ENCODE assay signal across 1 cellular context in the genomic region with DNA sequence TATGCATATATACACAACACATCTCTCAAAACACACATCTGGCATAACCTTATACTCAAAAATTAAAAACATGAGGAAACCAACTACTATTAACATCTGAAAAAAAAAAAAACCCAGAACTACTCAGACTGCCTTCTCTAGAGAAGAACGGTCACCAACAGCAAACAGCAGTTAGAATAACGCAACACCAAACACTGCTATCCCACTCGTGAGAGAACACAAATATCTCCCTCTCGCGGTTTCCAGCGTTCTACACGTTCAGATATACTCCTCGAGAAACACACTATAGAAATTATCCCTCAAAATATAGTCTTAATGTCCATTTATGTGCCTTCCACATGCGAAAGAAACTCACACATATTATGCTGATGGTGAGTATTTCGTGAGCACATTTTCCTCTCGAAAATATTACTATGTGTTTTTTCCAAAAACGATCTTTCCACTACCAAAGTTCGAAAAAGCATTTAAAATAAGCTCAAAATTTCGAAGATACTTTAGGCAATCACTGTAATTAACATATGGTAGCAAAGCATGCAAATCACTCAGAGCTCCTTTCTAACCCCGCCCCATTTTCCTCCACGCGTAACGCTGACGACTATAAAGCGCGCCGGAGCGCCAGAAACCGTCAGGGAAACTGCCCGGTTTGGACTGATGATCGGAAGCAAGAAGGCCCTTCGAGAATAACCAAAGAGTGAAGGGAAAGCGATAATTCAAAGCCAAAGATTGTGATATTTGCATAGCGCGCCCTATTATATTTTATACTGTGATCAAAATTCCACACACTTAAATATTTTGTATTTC.
TF ChIP-seq lines count a peak whose summit lies in the region.

No MANE protein-coding gene starts in this region.

TF ChIP-seq in GM12878, 131 proteins besides CTCF, POLR2A, EP300 and RAD21 (continued from another document and continues in another):
- TF ChIP-seq USF1 (IDR thresholded peaks at IDR 0.05; ENCODE audit: borderline replicate concordance, extremely low read length, insufficient read depth, low read depth, low read length), result no peak
- TF ChIP-seq, protein P1, sequence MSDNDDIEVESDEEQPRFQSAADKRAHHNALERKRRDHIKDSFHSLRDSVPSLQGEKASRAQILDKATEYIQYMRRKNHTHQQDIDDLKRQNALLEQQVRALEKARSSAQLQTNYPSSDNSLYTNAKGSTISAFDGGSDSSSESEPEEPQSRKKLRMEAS (IDR thresholded peaks at IDR 0.05; ENCODE audit: low read depth, low read length), result no peak
- TF ChIP-seq, protein P2, sequence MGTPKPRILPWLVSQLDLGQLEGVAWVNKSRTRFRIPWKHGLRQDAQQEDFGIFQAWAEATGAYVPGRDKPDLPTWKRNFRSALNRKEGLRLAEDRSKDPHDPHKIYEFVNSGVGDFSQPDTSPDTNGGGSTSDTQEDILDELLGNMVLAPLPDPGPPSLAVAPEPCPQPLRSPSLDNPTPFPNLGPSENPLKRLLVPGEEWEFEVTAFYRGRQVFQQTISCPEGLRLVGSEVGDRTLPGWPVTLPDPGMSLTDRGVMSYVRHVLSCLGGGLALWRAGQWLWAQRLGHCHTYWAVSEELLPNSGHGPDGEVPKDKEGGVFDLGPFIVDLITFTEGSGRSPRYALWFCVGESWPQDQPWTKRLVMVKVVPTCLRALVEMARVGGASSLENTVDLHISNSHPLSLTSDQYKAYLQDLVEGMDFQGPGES (IDR thresholded peaks at IDR 0.05), result no peak
- TF ChIP-seq BHLHE40 (IDR thresholded peaks at IDR 0.05; ENCODE audit: borderline replicate concordance in 1 of 2, low read depth in 2 of 2, low read length in 1 of 2), result peak; percentile 49 to 61; a peak in 2 of 4 replicates
- TF ChIP-seq, protein P3, sequence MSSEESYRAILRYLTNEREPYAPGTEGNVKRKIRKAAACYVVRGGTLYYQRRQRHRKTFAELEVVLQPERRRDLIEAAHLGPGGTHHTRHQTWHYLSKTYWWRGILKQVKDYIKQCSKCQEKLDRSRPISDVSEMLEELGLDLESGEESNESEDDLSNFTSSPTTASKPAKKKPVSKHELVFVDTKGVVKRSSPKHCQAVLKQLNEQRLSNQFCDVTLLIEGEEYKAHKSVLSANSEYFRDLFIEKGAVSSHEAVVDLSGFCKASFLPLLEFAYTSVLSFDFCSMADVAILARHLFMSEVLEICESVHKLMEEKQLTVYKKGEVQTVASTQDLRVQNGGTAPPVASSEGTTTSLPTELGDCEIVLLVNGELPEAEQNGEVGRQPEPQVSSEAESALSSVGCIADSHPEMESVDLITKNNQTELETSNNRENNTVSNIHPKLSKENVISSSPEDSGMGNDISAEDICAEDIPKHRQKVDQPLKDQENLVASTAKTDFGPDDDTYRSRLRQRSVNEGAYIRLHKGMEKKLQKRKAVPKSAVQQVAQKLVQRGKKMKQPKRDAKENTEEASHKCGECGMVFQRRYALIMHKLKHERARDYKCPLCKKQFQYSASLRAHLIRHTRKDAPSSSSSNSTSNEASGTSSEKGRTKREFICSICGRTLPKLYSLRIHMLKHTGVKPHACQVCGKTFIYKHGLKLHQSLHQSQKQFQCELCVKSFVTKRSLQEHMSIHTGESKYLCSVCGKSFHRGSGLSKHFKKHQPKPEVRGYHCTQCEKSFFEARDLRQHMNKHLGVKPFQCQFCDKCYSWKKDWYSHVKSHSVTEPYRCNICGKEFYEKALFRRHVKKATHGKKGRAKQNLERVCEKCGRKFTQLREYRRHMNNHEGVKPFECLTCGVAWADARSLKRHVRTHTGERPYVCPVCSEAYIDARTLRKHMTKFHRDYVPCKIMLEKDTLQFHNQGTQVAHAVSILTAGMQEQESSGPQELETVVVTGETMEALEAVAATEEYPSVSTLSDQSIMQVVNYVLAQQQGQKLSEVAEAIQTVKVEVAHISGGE (CRISPR knock-in tag; IDR thresholded peaks at IDR 0.05), result no peak
- TF ChIP-seq TARDBP (IDR thresholded peaks at IDR 0.05; ENCODE audit: borderline replicate concordance), result peak; percentile 98
- TF ChIP-seq, protein P4, sequence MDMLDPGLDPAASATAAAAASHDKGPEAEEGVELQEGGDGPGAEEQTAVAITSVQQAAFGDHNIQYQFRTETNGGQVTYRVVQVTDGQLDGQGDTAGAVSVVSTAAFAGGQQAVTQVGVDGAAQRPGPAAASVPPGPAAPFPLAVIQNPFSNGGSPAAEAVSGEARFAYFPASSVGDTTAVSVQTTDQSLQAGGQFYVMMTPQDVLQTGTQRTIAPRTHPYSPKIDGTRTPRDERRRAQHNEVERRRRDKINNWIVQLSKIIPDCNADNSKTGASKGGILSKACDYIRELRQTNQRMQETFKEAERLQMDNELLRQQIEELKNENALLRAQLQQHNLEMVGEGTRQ (IDR thresholded peaks at IDR 0.05; ENCODE audit: borderline replicate concordance, low read depth, low read length), result no peak
- peak; percentile 70; the same call in 1 of the 2 replicates for TF ChIP-seq ZNF592 (IDR thresholded peaks at IDR 0.05)
- TF ChIP-seq, protein P5, sequence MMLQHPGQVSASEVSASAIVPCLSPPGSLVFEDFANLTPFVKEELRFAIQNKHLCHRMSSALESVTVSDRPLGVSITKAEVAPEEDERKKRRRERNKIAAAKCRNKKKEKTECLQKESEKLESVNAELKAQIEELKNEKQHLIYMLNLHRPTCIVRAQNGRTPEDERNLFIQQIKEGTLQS (IDR thresholded peaks at IDR 0.05; ENCODE audit: borderline replicate concordance, extremely low read depth, low read depth, low read length), result peak; percentile 67; the same call in 1 of the 2 replicates
- peak; percentile 100 for TF ChIP-seq CBFB (IDR thresholded peaks at IDR 0.05; ENCODE audit: low read depth)
- TF ChIP-seq, protein P6, sequence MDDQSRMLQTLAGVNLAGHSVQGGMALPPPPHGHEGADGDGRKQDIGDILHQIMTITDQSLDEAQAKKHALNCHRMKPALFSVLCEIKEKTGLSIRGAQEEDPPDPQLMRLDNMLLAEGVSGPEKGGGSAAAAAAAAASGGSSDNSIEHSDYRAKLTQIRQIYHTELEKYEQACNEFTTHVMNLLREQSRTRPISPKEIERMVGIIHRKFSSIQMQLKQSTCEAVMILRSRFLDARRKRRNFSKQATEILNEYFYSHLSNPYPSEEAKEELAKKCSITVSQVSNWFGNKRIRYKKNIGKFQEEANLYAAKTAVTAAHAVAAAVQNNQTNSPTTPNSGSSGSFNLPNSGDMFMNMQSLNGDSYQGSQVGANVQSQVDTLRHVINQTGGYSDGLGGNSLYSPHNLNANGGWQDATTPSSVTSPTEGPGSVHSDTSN (IDR thresholded peaks at IDR 0.05; ENCODE audit: insufficient replicate concordance, low read depth, low read length), result peak; percentile 85
- TF ChIP-seq MYC (IDR thresholded peaks at IDR 0.05; ENCODE audit: insufficient read depth, insufficient read length, insufficient replicate concordance, low read length, severe bottlenecking), result no peak
- no peak for TF ChIP-seq HDAC2 (IDR thresholded peaks at IDR 0.05)
- peak; percentile 28; the same call in 1 of the 2 replicates for TF ChIP-seq ESRRA (IDR thresholded peaks at IDR 0.05; ENCODE audit: low read length)
- TF ChIP-seq IKZF1 (conservative IDR thresholded peaks at IDR 0.05), result peak; percentile 62
- peak; percentile 100 for TF ChIP-seq NFIC (IDR thresholded peaks at IDR 0.05; ENCODE audit: low read depth, low read length)
- TF ChIP-seq ATF7 (IDR thresholded peaks at IDR 0.05; ENCODE audit: low read depth), result peak; percentile 75
- TF ChIP-seq FOXK2 (IDR thresholded peaks at IDR 0.05), result peak; percentile 58; the same call in 1 of the 2 replicates
- TF ChIP-seq NFYA (IDR thresholded peaks at IDR 0.05; ENCODE audit: borderline replicate concordance, low read depth, low read length), result no peak
- peak; percentile 27; the same call in 1 of the 2 replicates for TF ChIP-seq RB1 (IDR thresholded peaks at IDR 0.05; ENCODE audit: borderline replicate concordance)
- no peak for TF ChIP-seq ZZZ3 (IDR thresholded peaks at IDR 0.05; ENCODE audit: control insufficient read depth, insufficient read length, low read depth)
- peak; percentile 96 for TF ChIP-seq KLF5 (IDR thresholded peaks at IDR 0.05; ENCODE audit: partially characterized antibody)
- peak; percentile 98 for TF ChIP-seq BMI1 (IDR thresholded peaks at IDR 0.05; ENCODE audit: borderline replicate concordance)
- no peak for TF ChIP-seq JUND (IDR thresholded peaks at IDR 0.05; ENCODE audit: low read depth, low read length)
- TF ChIP-seq ZNF622 (IDR thresholded peaks at IDR 0.05), result no peak
- TF ChIP-seq MEF2A (IDR thresholded peaks at IDR 0.05; ENCODE audit: insufficient read depth, low read depth, low read length), result peak; percentile 93
- TF ChIP-seq MTA2 (IDR thresholded peaks at IDR 0.05; ENCODE audit: low read depth), result peak; percentile 30; the same call in 1 of the 2 replicates
- no peak for TF ChIP-seq SUZ12 (IDR thresholded peaks at IDR 0.05; ENCODE audit: unreplicated experiment)
- TF ChIP-seq ZNF687 (IDR thresholded peaks at IDR 0.05), result peak; percentile 99
- TF ChIP-seq NR2C1 (IDR thresholded peaks at IDR 0.05), result no peak; the same call in 1 of the 2 replicates
- peak; percentile 85 for TF ChIP-seq YY1 (IDR thresholded peaks at IDR 0.05; ENCODE audit: low read depth, low read length)
- TF ChIP-seq RUNX3 (IDR thresholded peaks at IDR 0.05; ENCODE audit: low read length), result peak; percentile 94
- TF ChIP-seq STAT1 (conservative IDR thresholded peaks at IDR 0.05), result 0 out of 2 replicates have a peak, but pooled peaks have one; percentile 48
- TF ChIP-seq ZSCAN29 (IDR thresholded peaks at IDR 0.05), result peak; percentile 67; the same call in 1 of the 2 replicates
- peak; percentile 100 for TF ChIP-seq SMAD1 (IDR thresholded peaks at IDR 0.05; ENCODE audit: low read depth, partially characterized antibody)
